17 cellular contexts compared by ENCODE assay signal in genomic region chr12:52090291-52090690, GRCh38. TPM values are rescaled to one million over a fixed set of nuclear protein-coding genes. Genes with fewer than 3 reads are reported as not detected.
A peak's percentile ranks its signal among the peaks of the same experiment; 100 is the strongest.
DNase-seq lines count a peak whose midpoint lies in the region; ATAC-seq and TF ChIP-seq lines count a peak whose summit lies in the region.
"Had no signal": no experiment of that assay in that cellular context is flagged by ENCODE, and none has a peak within 500 bp of the region (broad histone marks: within the 10 kb centered on the region; RNA-seq: fewer than 3 reads in every experiment).

No MANE protein-coding gene starts in this region.

- H3K9me3 ChIP-seq in SK-N-SH (no peaks in the 10 kb centered on the region), OCI-LY1 (ENCODE audit: low read length) (no peaks in the 10 kb centered on the region), neuronal stem cell (replicated peaks in 1 of 2; ENCODE audit: control insufficient read depth in 2 of 2, insufficient read depth in 1 of 2, low read depth in 1 of 2, low read length in 2 of 2) (no peaks in the 10 kb centered on the region), right lobe of liver (no peaks in the 10 kb centered on the region)
- H3K9me3 ChIP-seq: Caco-2 had no signal

- intact Hi-C loops in right lobe of liver (cut with DNase I): no loop called here

- H4K8ac ChIP-seq in neuronal stem cell (ENCODE audit: low read depth, low read length): no peak overlapping the region

- no peak overlapping the region for H2BK15ac ChIP-seq in neuronal stem cell (ENCODE audit: low read length)

- H3K18ac ChIP-seq in neuronal stem cell (ENCODE audit: low read length): peak overlapping the region; percentile 19

- no peak overlapping the region for H3K4ac ChIP-seq in neuronal stem cell (ENCODE audit: low read length)

- H3K9me2 ChIP-seq in SK-N-SH (no peaks in the 10 kb centered on the region), OCI-LY1 (ENCODE audit: low read depth, low read length) (no peaks in the 10 kb centered on the region)

- no peak overlapping the region for H2BK120ac ChIP-seq in neuronal stem cell (ENCODE audit: low read depth, low read length)

- no peak overlapping the region for H3K4me3 ChIP-seq in SK-N-SH (ENCODE audit: low read depth in 2 of 2, low read length in 1 of 2)
- no peak overlapping the region for H3K4me3 ChIP-seq in Jurkat, Clone E6-1 (ENCODE audit: low read length)
- no peak overlapping the region for H3K4me3 ChIP-seq in OCI-LY1 (ENCODE audit: low read depth, low read length, poor library complexity, severe bottlenecking)
- H3K4me3 ChIP-seq in neuronal stem cell (ENCODE audit: low read length in 2 of 2): no peak overlapping the region
- H3K4me3 ChIP-seq in right lobe of liver: no peak overlapping the region

- WGBS in SK-N-SH (ENCODE audit: low lambda C conversion rate): 39% methylated on average over 10 of the region's 10 CpGs
- no CpG with 5 or more reads among the region's 10 CpGs for WGBS in neuronal stem cell (ENCODE audit: extremely low coverage in 2 of 2, insufficient read length in 2 of 2, insufficient replicate concordance in 1 of 2), 2 donors
- WGBS in right lobe of liver (ENCODE audit: insufficient coverage, low coverage, low lambda C conversion rate, missing lambda C conversion rate): 74% methylated on average over 3 of the region's 10 CpGs

- no peak overlapping the region for H2BK5ac ChIP-seq in neuronal stem cell (ENCODE audit: low read length)

- DNase-seq in SK-N-SH: peak; percentile 8
- DNase-seq in Jurkat, Clone E6-1 (ENCODE audit: low read depth, low spot score): peak; percentile 69
- no peak for DNase-seq in neuronal stem cell (ENCODE audit: low spot score)
- no peak for DNase-seq in NCI-H226
- DNase-seq in right lobe of liver: no peak
- DNase-seq: C1 segment of cervical spinal cord; Caco-2; NCI-H1436 treated with DMSO at 0.1 percent for 48 hours; NCI-H524 treated with DMSO at 0.1 percent for 48 hours; NK-92 treated with Interleukin-12 subunit alpha and Interleukin-12 subunit beta, amount 100 ng/mL, for 24 hours; PC-3; T-helper 1 cell had no signal

- H3K79me2 ChIP-seq in SK-N-SH (ENCODE audit: insufficient read depth): no peaks in the 10 kb centered on the region
- no peaks in the 10 kb centered on the region for H3K79me2 ChIP-seq in OCI-LY1 (ENCODE audit: insufficient read depth, low read length)

- peaks cover 35% of the 10 kb centered on the region for H3K27me3 ChIP-seq in SK-N-SH (ENCODE audit: insufficient read depth)
- no peaks in the 10 kb centered on the region for H3K27me3 ChIP-seq in OCI-LY1 (ENCODE audit: insufficient read depth, low read length)
- H3K27me3 ChIP-seq in neuronal stem cell (ENCODE audit: control insufficient read depth in 3 of 3, insufficient read depth in 3 of 3, low read depth in 1 of 3, low read length in 3 of 3): peaks cover 0 to 51% (median 0%) of the 10 kb centered on the region in 3 experiments
- no peaks in the 10 kb centered on the region for H3K27me3 ChIP-seq in right lobe of liver

- H3K14ac ChIP-seq in neuronal stem cell (ENCODE audit: low read length): no peak overlapping the region

- ATAC-seq in SK-N-SH treated with all-trans-retinoic acid at 6 μM for 48 hours: no peak
- no peak for ATAC-seq in right lobe of liver
- ATAC-seq in GM19328 (IDR thresholded peaks at IDR 0.05; ENCODE audit: unreplicated experiment): no peak
- ATAC-seq: PC-3 had no signal

- CTCF ChIA-PET in SK-N-SH (lab: Yijun Ruan, JAX): interaction anchor here (1.3 to 2.0 kb wide), 3 partner anchors 14 to 65 kb away, joined by 4 to 21 read pairs (median 8); no protein-coding TSS in a partner anchor

- no peaks in the 10 kb centered on the region for H3K79me1 ChIP-seq in neuronal stem cell (ENCODE audit: low read depth, low read length)

- H3K23ac ChIP-seq in neuronal stem cell (ENCODE audit: low read depth, low read length, poor library complexity): peak overlapping the region; percentile 22

- no peak overlapping the region for H2AK5ac ChIP-seq in neuronal stem cell (ENCODE audit: low read depth, low read length)

- TF ChIP-seq POLR2A in right lobe of liver (IDR thresholded peaks at IDR 0.05): no peak

- H4K91ac ChIP-seq in neuronal stem cell (ENCODE audit: low read depth, low read length, poor library complexity): no peak overlapping the region

- H3F3A ChIP-seq in SK-N-SH (replicated peaks; ENCODE audit: insufficient read depth): no peaks in the 10 kb centered on the region
- no peaks in the 10 kb centered on the region for H3F3A ChIP-seq in OCI-LY1 (ENCODE audit: insufficient read depth, low read length)

- H3K4me1 ChIP-seq in SK-N-SH (ENCODE audit: control insufficient read depth in 1 of 2, insufficient read depth in 2 of 2, low read depth in 1 of 2, low read length in 1 of 2) (no peaks in the 10 kb centered on the region; a peak in 1 of 4 replicates), OCI-LY1 (ENCODE audit: insufficient read depth, low read length, severe bottlenecking) (peaks cover 45% of the 10 kb centered on the region), neuronal stem cell (ENCODE audit: control insufficient read depth in 2 of 2, insufficient read depth in 1 of 2, low read depth in 1 of 2, low read length in 2 of 2) (no peaks in the 10 kb centered on the region), right lobe of liver (peaks cover 0 to 20% (median 7%) of the 10 kb centered on the region in 4 donors)

- H3K4me2 ChIP-seq in SK-N-SH: no peak overlapping the region
- no peak overlapping the region for H3K4me2 ChIP-seq in OCI-LY1 (ENCODE audit: low read length)
- no peak overlapping the region for H3K4me2 ChIP-seq in neuronal stem cell (ENCODE audit: insufficient read depth, low read length, poor library complexity, severe bottlenecking)

- H4K20me1 ChIP-seq in SK-N-SH (ENCODE audit: insufficient read depth): no peaks in the 10 kb centered on the region
- H4K20me1 ChIP-seq in OCI-LY1 (ENCODE audit: insufficient read depth, low read length): no peaks in the 10 kb centered on the region

- no peak for TF ChIP-seq EP300 in SK-N-SH (IDR thresholded peaks at IDR 0.05; ENCODE audit: borderline replicate concordance in 1 of 2, low read depth in 1 of 2, low read length in 1 of 2)

- TF ChIP-seq CTCF in SK-N-SH (IDR thresholded peaks at IDR 0.05): no peak
- no peak for TF ChIP-seq CTCF in OCI-LY1 (IDR thresholded peaks at IDR 0.05; ENCODE audit: low read length)
- no peak for TF ChIP-seq CTCF in right lobe of liver (IDR thresholded peaks at IDR 0.05)

- H3K27ac ChIP-seq in SK-N-SH (ENCODE audit: low read depth in 2 of 2, low read length in 1 of 2) (no peak overlapping the region), OCI-LY1 (ENCODE audit: low read depth, low read length, poor library complexity, severe bottlenecking) (peak overlapping the region; percentile 88), neuronal stem cell (replicated peaks; ENCODE audit: low read length) (no peak overlapping the region), right lobe of liver (no peak overlapping the region)

- H3K9ac ChIP-seq in SK-N-SH (no peak overlapping the region), OCI-LY1 (ENCODE audit: low read length) (no peak overlapping the region), neuronal stem cell (ENCODE audit: low read depth, low read length, poor library complexity) (no peak overlapping the region)

- H2AFZ ChIP-seq in SK-N-SH (ENCODE audit: low read depth): no peak overlapping the region
- no peak overlapping the region for H2AFZ ChIP-seq in OCI-LY1 (ENCODE audit: low read length)
- H2AFZ ChIP-seq in neuronal stem cell (ENCODE audit: low read length): no peak overlapping the region

- H3K36me3 ChIP-seq in SK-N-SH (replicated peaks in 1 of 2; ENCODE audit: control insufficient read depth in 1 of 2, insufficient read depth in 2 of 2, low read length in 1 of 2) (no peaks in the 10 kb centered on the region), OCI-LY1 (ENCODE audit: insufficient read depth, low read length) (no peaks in the 10 kb centered on the region), neuronal stem cell (replicated peaks in 1 of 2; ENCODE audit: control insufficient read depth in 2 of 2, insufficient read depth in 2 of 2, low read length in 2 of 2) (no peaks in the 10 kb centered on the region), right lobe of liver (no peaks in the 10 kb centered on the region)

- H2BK12ac ChIP-seq in neuronal stem cell (ENCODE audit: low read length): no peak overlapping the region

- no peak for TF ChIP-seq RAD21 in SK-N-SH (IDR thresholded peaks at IDR 0.05; ENCODE audit: low read length)

- POLR2A ChIA-PET in SK-N-SH (lab: Yijun Ruan, JAX): no interaction called here

TF ChIP-seq in SK-N-SH, 30 proteins besides CTCF, POLR2A, EP300 and RAD21 (continues in another document):
- TF ChIP-seq MEF2A (IDR thresholded peaks at IDR 0.05; ENCODE audit: borderline replicate concordance, low read depth): no peak

TF ChIP-seq in SK-N-SH treated with all-trans-retinoic acid at 6 μM for 48 hours, 23 proteins besides CTCF, POLR2A, EP300 and RAD21 (continues in another document):
- no peak for TF ChIP-seq ZNF8 (CRISPR knock-in tag; IDR thresholded peaks at IDR 0.05)
- TF ChIP-seq ESRRG (CRISPR knock-in tag; IDR thresholded peaks at IDR 0.05): no peak

RNA-seq across cellular contexts. Expression of gene SMIM41, which starts 10.8 kb away (rescaled TPM):
- not detected in 2 replicates for polyA plus RNA-seq in SK-N-SH (2012; rRNA removed)
- 0.04 TPM in 1 of 2 replicates, not detected in the other for polyA plus RNA-seq in SK-N-SH (2012; cell fraction: cytosol; rRNA removed)
- 0.06 TPM in 1 of 2 replicates, not detected in the other for polyA plus RNA-seq in SK-N-SH (2012; cell fraction: nucleus; rRNA removed)
- not detected for polyA plus RNA-seq in Jurkat, Clone E6-1 (2012; ENCODE audit: insufficient read depth, insufficient read length)
- polyA plus RNA-seq in neuronal stem cell (2013, experiment 1 of 2): 0.38 TPM
- polyA plus RNA-seq in neuronal stem cell (2013, experiment 2 of 2): 0.18 TPM
- not detected for total RNA-seq in right lobe of liver
- total RNA-seq: A172, Caco-2, G401, PC-3 had no signal

RNA-seq across cellular contexts. Expression of gene ATG101, which starts 20.5 kb away (rescaled TPM):
- polyA plus RNA-seq in SK-N-SH (2012; rRNA removed): 160 and 170 TPM in 2 replicates
- polyA plus RNA-seq in SK-N-SH (2012; cell fraction: cytosol; rRNA removed): 109 and 133 TPM in 2 replicates
- 170 and 184 TPM in 2 replicates for polyA plus RNA-seq in SK-N-SH (2012; cell fraction: nucleus; rRNA removed)
- 46.5 TPM for polyA plus RNA-seq in Jurkat, Clone E6-1 (2012; ENCODE audit: insufficient read depth, insufficient read length)
- 16.4 TPM for polyA plus RNA-seq in neuronal stem cell (2013, experiment 1 of 2)
- polyA plus RNA-seq in neuronal stem cell (2013, experiment 2 of 2): 15.2 TPM
- 10 to 100 TPM; 17.4 to 29.7 (median 21.0) TPM for total RNA-seq in right lobe of liver

RNA-seq across cellular contexts. Expression of gene NR4A1, which starts 39.0 kb away (rescaled TPM):
- polyA plus RNA-seq in SK-N-SH (2012; rRNA removed): 75.2 and 120 TPM in 2 replicates
- 17.7 and 20.0 TPM in 2 replicates for polyA plus RNA-seq in SK-N-SH (2012; cell fraction: cytosol; rRNA removed)
- polyA plus RNA-seq in SK-N-SH (2012; cell fraction: nucleus; rRNA removed): 429 and 610 TPM in 2 replicates
- polyA plus RNA-seq in Jurkat, Clone E6-1 (2012; ENCODE audit: insufficient read depth, insufficient read length): 16.1 TPM
- polyA plus RNA-seq in neuronal stem cell (2013, experiment 1 of 2): 46.2 TPM
- polyA plus RNA-seq in neuronal stem cell (2013, experiment 2 of 2): 44.5 TPM
- total RNA-seq in right lobe of liver: 1 to 10 TPM; 5.0 to 8.8 (median 7.7) TPM

Comparison
In these comparisons a context has a peak if more than half of its experiments do, and no peak if none do; other contexts are left out.
1. DNase-seq: peak in SK-N-SH (single experiment) and Jurkat, Clone E6-1 (single experiment); none in neuronal stem cell (single experiment), NCI-H226 (single experiment) and right lobe of liver (0 of 3).